Comparison of ENCODE assay signal across 8 cellular contexts in genomic region chr7:44460325-44460724, GRCh38. TPM values are rescaled to one million over a fixed set of nuclear protein-coding genes. Genes with fewer than 3 reads are reported as not detected.
DNase-seq lines count a peak whose midpoint lies in the region; ATAC-seq, FAIRE-seq and TF ChIP-seq lines count a peak whose summit lies in the region.

No MANE protein-coding gene starts in this region.

- H3K9ac ChIP-seq in keratinocyte (ENCODE audit: control insufficient read depth, extremely low read depth, insufficient read depth, low read length) = no peak overlapping the region

- no peaks in the 10 kb centered on the region for H3K9me3 ChIP-seq in keratinocyte (ENCODE audit: control insufficient read depth, low read depth, low read length)
- no peaks in the 10 kb centered on the region for H3K9me3 ChIP-seq in gastrocnemius medialis

- peak overlapping the region; percentile 100 for H3K27ac Mint-ChIP-seq in activated CD4-positive, alpha-beta T cell treated with anti-CD3 and anti-CD28 coated beads for 36 hours

- no peaks in the 10 kb centered on the region for H3K9me3 Mint-ChIP-seq in activated CD4-positive, alpha-beta T cell treated with anti-CD3 and anti-CD28 coated beads for 36 hours (ENCODE audit: low read depth)

- intact Hi-C loops in activated CD4-positive, alpha-beta T cell treated with anti-CD3 and anti-CD28 coated beads for 36 hours (cut with DNase I, micrococcal nuclease) = loop anchor here in 1 of 2 experiments (1.0 kb wide), 1 partner anchor 30 kb away; the partner anchor contains the start of gene NUDCD3
- intact Hi-C loops in gastrocnemius medialis (cut with DNase I; ENCODE audit: low total_unique reads) = no loop called here

- no peak for TF ChIP-seq CTCF in keratinocyte (optimal IDR thresholded peaks at IDR 0.05 in 1 of 3, IDR thresholded peaks at IDR 0.05 in 1 of 3, conservative IDR thresholded peaks at IDR 0.05 in 1 of 3; ENCODE audit: extremely low read depth in 1 of 3, insufficient read depth in 2 of 3, low read length in 3 of 3)
- TF ChIP-seq CTCF in foreskin fibroblast (IDR thresholded peaks at IDR 0.05; ENCODE audit: low read depth, low read length) = no peak
- no peak for TF ChIP-seq CTCF in gastrocnemius medialis (IDR thresholded peaks at IDR 0.05 in 4 of 5, conservative IDR thresholded peaks at IDR 0.05 in 1 of 5)

- H3K36me3 Mint-ChIP-seq in activated CD4-positive, alpha-beta T cell treated with anti-CD3 and anti-CD28 coated beads for 36 hours (ENCODE audit: low read depth) = peaks cover 41% of the 10 kb centered on the region

- peak; percentile 55 for FAIRE-seq in keratinocyte (lab: Jason Lieb, UNC)

- H3K4me3 ChIP-seq in keratinocyte (ENCODE audit: control insufficient read depth in 2 of 3, extremely low read depth in 1 of 3, insufficient read depth in 2 of 3, low read depth in 1 of 3, low read length in 3 of 3) (no peak overlapping the region), foreskin fibroblast (ENCODE audit: low read depth in 1 of 2, low read length in 2 of 2) (no peak overlapping the region), gastrocnemius medialis (no peak overlapping the region)

- no peaks in the 10 kb centered on the region for H3K9me1 ChIP-seq in keratinocyte (ENCODE audit: control insufficient read depth, extremely low read depth, insufficient read depth, low read length)

- no peaks in the 10 kb centered on the region for H3K27me3 ChIP-seq in keratinocyte (ENCODE audit: control insufficient read depth, extremely low read depth, insufficient read depth, low read length)
- no peaks in the 10 kb centered on the region for H3K27me3 ChIP-seq in gastrocnemius medialis

- H3K27me3 Mint-ChIP-seq in activated CD4-positive, alpha-beta T cell treated with anti-CD3 and anti-CD28 coated beads for 36 hours = no peaks in the 10 kb centered on the region

- H3K4me2 ChIP-seq in keratinocyte (ENCODE audit: control insufficient read depth, extremely low read depth, insufficient read depth, low read depth, low read length) = no peak overlapping the region

- peak overlapping the region; percentile 55 for H3K4me3 Mint-ChIP-seq in activated CD4-positive, alpha-beta T cell treated with anti-CD3 and anti-CD28 coated beads for 36 hours

- H4K20me1 ChIP-seq in keratinocyte (ENCODE audit: control insufficient read depth, extremely low read depth, insufficient read depth, low read length) = no peaks in the 10 kb centered on the region

- H3K36me3 ChIP-seq in keratinocyte (ENCODE audit: control insufficient read depth in 2 of 2, extremely low read depth in 1 of 2, insufficient read depth in 2 of 2, low read length in 2 of 2) (peaks cover under 1 to 7% of the 10 kb centered on the region in 2 experiments), gastrocnemius medialis (no peaks in the 10 kb centered on the region)

- TF ChIP-seq POLR2A in gastrocnemius medialis (IDR thresholded peaks at IDR 0.05) = no peak

- H3K27ac ChIP-seq in keratinocyte (ENCODE audit: control insufficient read depth, insufficient read depth, low read length) (no peak overlapping the region), gastrocnemius medialis (no peak overlapping the region)

- DNase-seq in activated CD4-positive, alpha-beta T cell treated with anti-CD3 and anti-CD28 coated beads for 36 hours = peak; percentile 72
- DNase-seq in activated CD4-positive, alpha-beta T cell treated with anti-CD3 and anti-CD28 coated beads for 1 hour = no peak
- DNase-seq in SW480 (ENCODE audit: low spot score) (peak; percentile 36), keratinocyte (ENCODE audit: low read depth, low spot score) (no peak), foreskin fibroblast (no peak), gastrocnemius medialis (no peak), EL (no peak)

- CTCF ChIA-PET in activated CD4-positive, alpha-beta T cell treated with anti-CD3 and anti-CD28 coated beads for 36 hours (lab: Charles Lee) = interaction anchor here (1.1 kb wide), 1 partner anchor 20 kb away, joined by 4 read pairs; no protein-coding TSS in a partner anchor

- POLR2A ChIA-PET in activated CD4-positive, alpha-beta T cell treated with anti-CD3 and anti-CD28 coated beads for 36 hours (lab: Charles Lee) = interaction anchor here (0.6 to 1.8 kb wide), 4 partner anchors 12 to 385 kb away, joined by 3 to 4 read pairs (median 4); partner anchors contain the start of gene NUDCD3

- ATAC-seq in activated CD4-positive, alpha-beta T cell treated with anti-CD3 and anti-CD28 coated beads for 36 hours = peak; percentile 85
- ATAC-seq in HG02973 (IDR thresholded peaks at IDR 0.05; ENCODE audit: unreplicated experiment) = peak; percentile 94
- ATAC-seq in gastrocnemius medialis = no peak

- dilution Hi-C loops in keratinocyte (cut with MboI; ENCODE audit: extremely low pct_ligation_motif_present, low sequenced_read_pairs) = no loop called here

- H2AFZ ChIP-seq in keratinocyte (ENCODE audit: control insufficient read depth, low read length) = no peak overlapping the region

- peaks cover 66% of the 10 kb centered on the region for H3K4me1 Mint-ChIP-seq in activated CD4-positive, alpha-beta T cell treated with anti-CD3 and anti-CD28 coated beads for 36 hours

- in situ Hi-C loops in gastrocnemius medialis (cut with MboI; ENCODE audit: low sequenced_read_pairs in 4 of 4) = no loop called here

- H3K4me1 ChIP-seq in keratinocyte (ENCODE audit: control insufficient read depth, extremely low read depth, insufficient read depth, low read length) (peaks cover 17% of the 10 kb centered on the region), gastrocnemius medialis (peaks cover 15 to 27% of the 10 kb centered on the region in 2 donors)

- peaks cover 77% of the 10 kb centered on the region for H3K79me2 ChIP-seq in keratinocyte (ENCODE audit: control insufficient read depth, insufficient read depth, low read length)

RNA-seq across cellular contexts. Expression of gene NUDCD3, which starts 30.1 kb away (rescaled TPM):
- 10 to 100 TPM; 70.3 to 77.6 TPM for total RNA-seq in activated CD4-positive, alpha-beta T cell treated with anti-CD3 and anti-CD28 coated beads for 36 hours
- polyA plus RNA-seq in keratinocyte = 57.7 to 84.9 TPM (median 58.7 TPM) in 3 replicates
- polyA plus RNA-seq in keratinocyte (2011; ENCODE audit: low read depth) = 82.8 TPM
- polyA plus RNA-seq in keratinocyte (2011; cell fraction: cytosol; rRNA removed) = 59.3 and 68.2 TPM in 2 replicates
- polyA plus RNA-seq in keratinocyte (2011; cell fraction: nucleus; rRNA removed) = 131 and 147 TPM in 2 replicates
- polyA plus RNA-seq in keratinocyte (2012; ENCODE audit: low replicate concordance) = 55.7 and 78.2 TPM in 2 replicates
- 72.5 to 154 TPM (median 118 TPM) in 3 replicates for polyA minus RNA-seq in keratinocyte
- polyA minus RNA-seq in keratinocyte (2011; cell fraction: cytosol; rRNA and poly(A)+ RNA removed) = 51.2 TPM
- polyA minus RNA-seq in keratinocyte (2011; cell fraction: nucleus; rRNA and poly(A)+ RNA removed) = 43.6 and 89.9 TPM in 2 replicates
- 10 to 100 TPM; 76.2 to 93.4 (median 77.0) TPM for total RNA-seq in gastrocnemius medialis

Comparison
In these comparisons a context has a peak if more than half of its experiments do, and no peak if none do; other contexts are left out.
1. DNase-seq: peak in activated CD4-positive, alpha-beta T cell treated with anti-CD3 and anti-CD28 coated beads for 36 hours (single experiment) and SW480 (single experiment); none in activated CD4-positive, alpha-beta T cell treated with anti-CD3 and anti-CD28 coated beads for 1 hour (single experiment), keratinocyte (single experiment), foreskin fibroblast (0 of 2), gastrocnemius medialis (0 of 2) and EL (single experiment).
2. ATAC-seq: peak in activated CD4-positive, alpha-beta T cell treated with anti-CD3 and anti-CD28 coated beads for 36 hours (single experiment) and HG02973 (single experiment); none in gastrocnemius medialis (0 of 2).